In the genomic region with DNA sequence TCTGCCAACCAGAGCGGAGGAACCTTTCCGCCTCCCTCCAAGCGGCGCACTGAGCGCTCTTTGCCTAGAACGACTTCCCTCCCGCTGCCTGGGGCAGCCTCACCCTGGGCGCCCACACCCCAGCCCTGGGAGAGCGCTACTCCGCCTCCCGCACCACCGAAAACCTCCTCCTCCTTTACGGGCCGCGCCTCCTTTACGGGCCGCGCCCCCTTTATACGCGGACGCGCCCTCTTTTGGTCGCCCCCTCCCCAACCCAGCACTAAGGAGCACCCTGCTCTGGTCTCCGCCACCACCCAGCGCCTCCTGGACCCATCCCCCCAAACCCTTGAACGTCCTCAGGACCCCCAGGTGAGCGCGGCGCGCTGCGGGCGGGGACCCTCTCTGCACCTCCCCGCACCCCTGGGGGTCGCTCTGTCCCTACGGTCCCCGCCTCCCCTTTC, we compare ENCODE assay signal across 8 cellular contexts. TPM values are rescaled to one million over a fixed set of nuclear protein-coding genes. Genes with fewer than 3 reads are reported as not detected.
DNase-seq lines count a peak whose midpoint lies in the region; ATAC-seq and TF ChIP-seq lines count a peak whose summit lies in the region.

No MANE protein-coding gene starts in this region.

- H3K4me1 Mint-ChIP-seq in CD8-positive, alpha-beta T cell (ENCODE audit: low read depth): peaks cover 25% of the 10 kb centered on the region

- TF ChIP-seq CTCF in CD8-positive, alpha-beta T cell (IDR thresholded peaks at IDR 0.05): no peak
- TF ChIP-seq CTCF in left lung (IDR thresholded peaks at IDR 0.05): no peak

- H3K27me3 ChIP-seq in CD8-positive, alpha-beta T cell (ENCODE audit: insufficient read depth, low read length): no peaks in the 10 kb centered on the region
- H3K27me3 ChIP-seq in adipocyte (replicated peaks; ENCODE audit: control insufficient read depth, insufficient read depth, low read length): peaks cover 42% of the 10 kb centered on the region
- H3K27me3 ChIP-seq in left lung: peaks cover 45 to 96% of the 10 kb centered on the region in 2 donors
- H3K27me3 ChIP-seq in stomach smooth muscle (ENCODE audit: control insufficient read depth in 1 of 2, insufficient read depth in 2 of 2, low read length in 2 of 2): peaks cover 43 to 48% of the 10 kb centered on the region in 2 donors

- peak overlapping the region; percentile 93 for H3K4me3 Mint-ChIP-seq in CD8-positive, alpha-beta T cell

- peak; percentile 70 for ATAC-seq in CD8-positive, alpha-beta T cell
- ATAC-seq in left lung: peak; percentile 43
- no peak for ATAC-seq in HG03565 (IDR thresholded peaks at IDR 0.05; ENCODE audit: unreplicated experiment)

- POLR2A ChIA-PET in CD8-positive, alpha-beta T cell (lab: Charles Lee): interaction anchor here (0.9 to 4.2 kb wide), 3 partner anchors 38 to 138 kb away, joined by 3 to 25 read pairs (median 8); partner anchors contain the start of gene TMEM128

- H3K27ac Mint-ChIP-seq in CD8-positive, alpha-beta T cell: peak overlapping the region; percentile 82

- H3K9ac ChIP-seq in adipocyte (ENCODE audit: low read length) (no peak overlapping the region), stomach smooth muscle (ENCODE audit: low read length in 2 of 2) (no peak overlapping the region)

- no peaks in the 10 kb centered on the region for H3K9me3 Mint-ChIP-seq in CD8-positive, alpha-beta T cell

- H3K4me3 ChIP-seq in CD8-positive, alpha-beta T cell (ENCODE audit: low read depth, low read length): peak overlapping the region; percentile 76
- peak overlapping the region; percentile 58 for H3K4me3 ChIP-seq in adipocyte (ENCODE audit: low read length)
- peak overlapping the region; percentile 22 to 29 for H3K4me3 ChIP-seq in left lung
- peak overlapping the region; percentile 7 to 57 for H3K4me3 ChIP-seq in stomach smooth muscle (ENCODE audit: low read length in 2 of 2)

- H3K27ac ChIP-seq in CD8-positive, alpha-beta T cell (ENCODE audit: low read depth, low read length): peak overlapping the region; percentile 35
- H3K27ac ChIP-seq in left lung (no peak overlapping the region), stomach smooth muscle (ENCODE audit: low read length) (no peak overlapping the region)

- no peaks in the 10 kb centered on the region for H3K36me3 ChIP-seq in CD8-positive, alpha-beta T cell (ENCODE audit: insufficient read depth, low read length)
- no peaks in the 10 kb centered on the region for H3K36me3 ChIP-seq in adipocyte (ENCODE audit: control insufficient read depth, insufficient read depth, low read length, severe bottlenecking)
- H3K36me3 ChIP-seq in left lung: no peaks in the 10 kb centered on the region
- H3K36me3 ChIP-seq in stomach smooth muscle (ENCODE audit: control insufficient read depth in 2 of 2, insufficient read depth in 2 of 2, low read length in 2 of 2): no peaks in the 10 kb centered on the region

- H3K4me1 ChIP-seq in CD8-positive, alpha-beta T cell (ENCODE audit: insufficient read depth, low read length): peaks cover 14% of the 10 kb centered on the region
- H3K4me1 ChIP-seq in adipocyte (ENCODE audit: control insufficient read depth, insufficient read depth, low read length) (no peaks in the 10 kb centered on the region), left lung (peaks cover 12 to 27% of the 10 kb centered on the region in 2 donors), stomach smooth muscle (ENCODE audit: control insufficient read depth, insufficient read depth, low read length) (peaks cover 19% of the 10 kb centered on the region)

- H3K9me3 ChIP-seq in CD8-positive, alpha-beta T cell (ENCODE audit: low read length): no peaks in the 10 kb centered on the region
- H3K9me3 ChIP-seq in adipocyte (ENCODE audit: control insufficient read depth, low read length): no peaks in the 10 kb centered on the region
- H3K9me3 ChIP-seq in left lung: no peaks in the 10 kb centered on the region
- H3K9me3 ChIP-seq in stomach smooth muscle (ENCODE audit: control insufficient read depth in 2 of 2, low read length in 2 of 2): no peaks in the 10 kb centered on the region

- CTCF ChIA-PET in CD8-positive, alpha-beta T cell (lab: Charles Lee): interaction anchor here (2.5 kb wide), 1 partner anchor 44 kb away, joined by 6 read pairs; no protein-coding TSS in a partner anchor

- peak in 6 of 7 experiments; percentile 4 to 58 (median 22) for DNase-seq in CD8-positive, alpha-beta T cell
- DNase-seq in NCI-H1930 (lab: John Stamatoyannopoulos, UW): peak; percentile 65
- peak; percentile 17 for DNase-seq in adipocyte (ENCODE audit: low read depth)
- DNase-seq in left lung: no peak
- DNase-seq in SKM-1 (lab: John Stamatoyannopoulos, UW; ENCODE audit: unreplicated experiment): no peak
- DNase-seq in Ammon's horn (ENCODE audit: low spot score): no peak

- H3K27me3 Mint-ChIP-seq in CD8-positive, alpha-beta T cell (ENCODE audit: low read depth): peaks cover 7% of the 10 kb centered on the region

- intact Hi-C loops in CD8-positive, alpha-beta T cell (cut with DNase I, micrococcal nuclease): loop anchor here (1.0 to 5.0 kb wide), 5 partner anchors 44 to 156 kb away; partner anchors contain the start of genes TMEM128 (in 2 of the 2), LYAR (in 1 of the 2), STX18 (in 1 of the 2) and ZBTB49 (in 1 of the 2)
- intact Hi-C loops in left lung (cut with DNase I): no loop called here

- peaks cover 12% of the 10 kb centered on the region for H3K36me3 Mint-ChIP-seq in CD8-positive, alpha-beta T cell

RNA-seq across cellular contexts. Expression of gene NSG1, which starts 0.6 kb away (rescaled TPM):
- total RNA-seq in CD8-positive, alpha-beta T cell: 10 to 100 TPM; 14.2 to 15.8 TPM
- total RNA-seq in left lung: 1 to 10 TPM in 1 of 2 donors, under 1 TPM in 1; 0.86 to 5.5 TPM

Comparison
In these comparisons a context has a peak if more than half of its experiments do, and no peak if none do; other contexts are left out.
1. DNase-seq: peak in CD8-positive, alpha-beta T cell (6 of 7), NCI-H1930 (2 of 2) and adipocyte (single experiment); none in left lung (0 of 2), SKM-1 (single experiment) and Ammon's horn (single experiment).
2. H3K4me3 ChIP-seq: peak in every context shown above with its lines; median percentile 76 in CD8-positive, alpha-beta T cell; 58 in adipocyte; 32 in stomach smooth muscle; 26 in left lung.
3. intact Hi-C loops: an anchor here in CD8-positive, alpha-beta T cell (1.0 to 5.0 kb wide); none called in left lung.